ENCODE assay signal across 16 cellular contexts in genomic region chr10:77240959-77241358, GRCh38.
"Had no signal": no experiment of that assay in that cellular context is flagged by ENCODE, and none has a peak within 500 bp of the region (broad histone marks: within the 10 kb centered on the region; RNA-seq: fewer than 3 reads in every experiment).

No MANE protein-coding gene starts in this region.

- H3K27ac Mint-ChIP-seq: activated naive CD4-positive, alpha-beta T cell treated with anti-CD3 and anti-CD28 coated beads, Interleukin-2, amount 50 U/mL, for 72 hours; effector memory CD8-positive, alpha-beta T cell; natural killer cell had no signal

- H3K36me3 Mint-ChIP-seq: activated naive CD4-positive, alpha-beta T cell treated with anti-CD3 and anti-CD28 coated beads, Interleukin-2, amount 50 U/mL, for 72 hours; natural killer cell; type B pancreatic cell had no signal

- H3K9me3 Mint-ChIP-seq: activated naive CD4-positive, alpha-beta T cell treated with anti-CD3 and anti-CD28 coated beads, Interleukin-2, amount 50 U/mL, for 72 hours; effector memory CD8-positive, alpha-beta T cell; natural killer cell; type B pancreatic cell had no signal

- H3K27me3 ChIP-seq: foreskin keratinocyte had no signal

- H3K4me1 ChIP-seq: foreskin keratinocyte had no signal

- H3K27ac ChIP-seq: foreskin keratinocyte had no signal

- H3K4me3 Mint-ChIP-seq: effector memory CD8-positive, alpha-beta T cell; natural killer cell; type B pancreatic cell had no signal

- ATAC-seq: activated naive CD4-positive, alpha-beta T cell treated with anti-CD3 and anti-CD28 coated beads, Interleukin-2, amount 50 U/mL, for 72 hours; effector memory CD8-positive, alpha-beta T cell; foreskin keratinocyte; left ventricle myocardium superior; natural killer cell had no signal

- DNase-seq: activated CD4-positive, alpha-beta T cell treated with anti-CD3 and anti-CD28 coated beads, Interleukin-2, amount 50 U/mL, for 4 hours; activated gamma-delta T cell treated with Interleukin-2 at 50 U/mL for 16 hours; dermis blood vessel endothelial cell; effector memory CD8-positive, alpha-beta T cell; foreskin keratinocyte; head of caudate nucleus; kidney glomerular epithelial cell; left ventricle myocardium superior; natural killer cell; stimulated activated CD4-positive, alpha-beta T cell treated with anti-CD3 and anti-CD28 coated beads, Interleukin-2, amount 100 ng/mL, for 24 hours; stimulated activated naive CD4-positive, alpha-beta T cell treated with Interleukin-2 at 50 U/mL for 16 hours; substantia nigra; SW 1271; T-helper 2 cell had no signal
